ENCODE assay signal across 12 cellular contexts in genomic region chr6:139407718-139408222, GRCh38. TPM values are rescaled to one million over a fixed set of nuclear protein-coding genes. Genes with fewer than 3 reads are reported as not detected.
DNase-seq lines count a peak whose midpoint lies in the region; ATAC-seq and TF ChIP-seq lines count a peak whose summit lies in the region.
"Had no signal": no experiment of that assay in that cellular context is flagged by ENCODE, and none has a peak within 500 bp of the region (broad histone marks: within the 10 kb centered on the region; RNA-seq: fewer than 3 reads in every experiment).

No MANE protein-coding gene starts in this region.

- peaks cover 0 to 3% (median 0%) of the 10 kb centered on the region in 9 donors for H3K9me3 Mint-ChIP-seq in naive thymus-derived CD8-positive, alpha-beta T cell
- H3K9me3 Mint-ChIP-seq: T-helper 1 cell treated with Interleukin-12 subunit alpha and Interleukin-12 subunit beta and Interleukin-4 antibody, amounts not matched to agents 30 μg/mL and 1 μg/mL, for 36 hours had no signal

- H3K27me3 ChIP-seq in testis, result no peaks in the 10 kb centered on the region
- H3K27me3 ChIP-seq: neutrophil had no signal

- H3K27ac ChIP-seq in testis, result no peak overlapping the region
- H3K27ac ChIP-seq: neutrophil had no signal

- H3K4me1 ChIP-seq in testis, result no peaks in the 10 kb centered on the region

- no peaks in the 10 kb centered on the region for H3K4me1 Mint-ChIP-seq in naive thymus-derived CD8-positive, alpha-beta T cell

- no peak for TF ChIP-seq CTCF in choroid plexus epithelial cell (conservative IDR thresholded peaks at IDR 0.05; ENCODE audit: low read depth, low read length)
- TF ChIP-seq CTCF in testis (IDR thresholded peaks at IDR 0.05), result no peak

- H3K4me3 Mint-ChIP-seq in naive thymus-derived CD8-positive, alpha-beta T cell, result no peak overlapping the region
- H3K4me3 Mint-ChIP-seq: T-helper 1 cell treated with Interleukin-12 subunit alpha and Interleukin-12 subunit beta and Interleukin-4 antibody, amounts not matched to agents 30 μg/mL and 1 μg/mL, for 36 hours had no signal

- 89 to 90% methylated on average over 4 of the region's 4 CpGs for WGBS in testis, 2 donors

- POLR2A ChIA-PET in naive thymus-derived CD8-positive, alpha-beta T cell (lab: Charles Lee), result no interaction called here

- no peak for TF ChIP-seq POLR2A in testis (IDR thresholded peaks at IDR 0.05)

- H3K4me3 ChIP-seq in choroid plexus epithelial cell (ENCODE audit: low read depth, low read length) (no peak overlapping the region), testis (no peak overlapping the region)

- H3K9me3 ChIP-seq in testis, result no peaks in the 10 kb centered on the region
- H3K9me3 ChIP-seq: neutrophil had no signal

- H3K36me3 ChIP-seq in testis (ENCODE audit: low read depth, missing control alignments), result no peaks in the 10 kb centered on the region
- H3K36me3 ChIP-seq: neutrophil had no signal

- DNase-seq in AG08395 (ENCODE audit: low spot score) (peak; percentile 85), LoVo (ENCODE audit: low spot score) (peak; percentile 53), choroid plexus epithelial cell (ENCODE audit: low read depth) (peak; percentile 93), myocyte (ENCODE audit: low read depth) (peak; percentile 83), testis (no peak), AML-193 (lab: John Stamatoyannopoulos, UW) (no peak)
- no peak for DNase-seq in activated effector memory CD4-positive, alpha-beta T cell treated with Interleukin-2 at 50 U/mL for 16 hours
- DNase-seq in naive thymus-derived CD8-positive, alpha-beta T cell, result no peak
- DNase-seq: cortex of kidney, NCI-H510A had no signal

- no peak for ATAC-seq in naive thymus-derived CD8-positive, alpha-beta T cell

- intact Hi-C loops in testis (cut with DNase I; ENCODE audit: low total_unique reads), result no loop called here

- H3K36me3 Mint-ChIP-seq in naive thymus-derived CD8-positive, alpha-beta T cell, result no peaks in the 10 kb centered on the region

- H3K27me3 Mint-ChIP-seq in naive thymus-derived CD8-positive, alpha-beta T cell, result peaks cover 0 to 1% (median 0%) of the 10 kb centered on the region in 5 donors

- no peak overlapping the region for H3K27ac Mint-ChIP-seq in naive thymus-derived CD8-positive, alpha-beta T cell
- H3K27ac Mint-ChIP-seq: T-helper 1 cell treated with Interleukin-12 subunit alpha and Interleukin-12 subunit beta and Interleukin-4 antibody, amounts not matched to agents 30 μg/mL and 1 μg/mL, for 36 hours had no signal

RNA-seq across cellular contexts. Expression of gene CITED2, which starts 33.3 kb away (rescaled TPM):
- 201 and 218 TPM in 2 replicates for total RNA-seq in myocyte
- polyA plus RNA-seq in myocyte (2012), result 129 TPM
- total RNA-seq in testis, result 100 to 1,000 TPM in 1 of 2 donors, 10 to 100 TPM in 1; 70.2 to 115 TPM
- polyA plus RNA-seq in testis (ENCODE audit: insufficient read depth, low read depth, low replicate concordance), result 65.2 TPM
- 10 to 100 TPM; 92.4 to 95.4 TPM for total RNA-seq in naive thymus-derived CD8-positive, alpha-beta T cell
- polyA plus RNA-seq in naive thymus-derived CD8-positive, alpha-beta T cell, result 10 to 100 TPM; 25.6 to 49.0 (median 29.0) TPM

Comparison
In these comparisons a context has a peak if more than half of its experiments do, and no peak if none do; other contexts are left out.
1. DNase-seq: peak in AG08395 (single experiment), LoVo (single experiment), choroid plexus epithelial cell (single experiment) and myocyte (single experiment); none in activated effector memory CD4-positive, alpha-beta T cell treated with Interleukin-2 at 50 U/mL for 16 hours (single experiment), testis (single experiment), AML-193 (0 of 2) and naive thymus-derived CD8-positive, alpha-beta T cell (0 of 10).